18 cellular contexts compared by ENCODE assay signal in the genomic region with DNA sequence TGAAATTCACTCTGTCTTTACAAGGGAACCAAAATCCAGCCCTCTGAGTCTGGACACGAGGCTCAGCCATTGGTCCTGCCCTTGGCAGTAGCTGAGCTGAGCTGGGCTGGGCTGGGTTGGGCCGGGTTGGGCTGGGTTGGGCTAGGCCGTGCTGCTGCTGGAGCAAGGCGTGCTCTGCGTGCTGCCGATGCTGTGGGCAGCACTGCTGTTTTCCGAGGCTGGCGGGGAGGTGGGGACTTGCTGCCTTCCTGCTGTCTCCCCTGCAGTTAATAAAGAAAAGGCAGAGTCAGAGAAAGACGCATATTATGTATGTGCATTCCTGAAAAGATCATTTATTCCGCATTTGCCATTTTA.
A peak's percentile ranks its signal among the peaks of the same experiment; 100 is the strongest.
DNase-seq lines count a peak whose midpoint lies in the region; ATAC-seq and TF ChIP-seq lines count a peak whose summit lies in the region.
"Had no signal": no experiment of that assay in that cellular context is flagged by ENCODE, and none has a peak within 500 bp of the region (broad histone marks: within the 10 kb centered on the region; RNA-seq: fewer than 3 reads in every experiment).

No MANE protein-coding gene starts in this region.

- H3K4me3 Mint-ChIP-seq in T-helper 1 cell treated with Interleukin-12 subunit alpha and Interleukin-12 subunit beta and Interleukin-4 antibody, amounts not matched to agents 30 μg/mL and 1 μg/mL, for 36 hours, result no peak overlapping the region
- no peak overlapping the region for H3K4me3 Mint-ChIP-seq in HFFc6
- H3K4me3 Mint-ChIP-seq: activated B cell treated with CpG ODN at 0.5 μM for 24 hours, memory B cell had no signal

- peaks cover 35% of the 10 kb centered on the region for H3K36me3 Mint-ChIP-seq in T-helper 1 cell treated with Interleukin-12 subunit alpha and Interleukin-12 subunit beta and Interleukin-4 antibody, amounts not matched to agents 30 μg/mL and 1 μg/mL, for 36 hours (ENCODE audit: low read depth)
- H3K36me3 Mint-ChIP-seq in HFFc6 (ENCODE audit: low read depth), result peaks cover 11% of the 10 kb centered on the region; the same call in 1 of the 2 replicates
- H3K36me3 Mint-ChIP-seq: memory B cell had no signal

- peak overlapping the region; percentile 90 for H3K27ac Mint-ChIP-seq in T-helper 1 cell treated with Interleukin-12 subunit alpha and Interleukin-12 subunit beta and Interleukin-4 antibody, amounts not matched to agents 30 μg/mL and 1 μg/mL, for 36 hours
- no peak overlapping the region for H3K27ac Mint-ChIP-seq in HFFc6
- H3K27ac Mint-ChIP-seq: activated B cell treated with CpG ODN at 0.5 μM for 24 hours, memory B cell had no signal

- no peak overlapping the region for H3K9ac ChIP-seq in mucosa of rectum (ENCODE audit: low read depth in 1 of 2, low read length in 2 of 2)

- H3K9me3 ChIP-seq in mucosa of rectum (ENCODE audit: control insufficient read depth in 2 of 2, low read length in 2 of 2) (no peaks in the 10 kb centered on the region), upper lobe of right lung (no peaks in the 10 kb centered on the region)

- no peaks in the 10 kb centered on the region for H3K27me3 Mint-ChIP-seq in T-helper 1 cell treated with Interleukin-12 subunit alpha and Interleukin-12 subunit beta and Interleukin-4 antibody, amounts not matched to agents 30 μg/mL and 1 μg/mL, for 36 hours (ENCODE audit: low read depth)
- no peaks in the 10 kb centered on the region; the same call in none of the 2 replicates for H3K27me3 Mint-ChIP-seq in HFFc6 (ENCODE audit: insufficient read depth)
- H3K27me3 Mint-ChIP-seq: activated B cell treated with CpG ODN at 0.5 μM for 24 hours; CD4-positive, alpha-beta memory T cell had no signal

- H3K9me3 Mint-ChIP-seq in T-helper 1 cell treated with Interleukin-12 subunit alpha and Interleukin-12 subunit beta and Interleukin-4 antibody, amounts not matched to agents 30 μg/mL and 1 μg/mL, for 36 hours, result no peaks in the 10 kb centered on the region
- no peaks in the 10 kb centered on the region for H3K9me3 Mint-ChIP-seq in HFFc6
- H3K9me3 Mint-ChIP-seq: activated B cell treated with CpG ODN at 0.5 μM for 24 hours, memory B cell had no signal

- no peak overlapping the region for H3K4me3 ChIP-seq in mucosa of rectum (ENCODE audit: low read length in 2 of 2)
- H3K4me3 ChIP-seq in upper lobe of right lung, result no peak overlapping the region

- H3K4me1 Mint-ChIP-seq in T-helper 1 cell treated with Interleukin-12 subunit alpha and Interleukin-12 subunit beta and Interleukin-4 antibody, amounts not matched to agents 30 μg/mL and 1 μg/mL, for 36 hours (ENCODE audit: low read depth), result peaks cover 52% of the 10 kb centered on the region
- peaks cover 27% of the 10 kb centered on the region for H3K4me1 Mint-ChIP-seq in HFFc6 (ENCODE audit: low read depth)
- H3K4me1 Mint-ChIP-seq: memory B cell had no signal

- ATAC-seq in left cardiac atrium, result peak; percentile 83 to 85
- ATAC-seq in upper lobe of right lung, result peak; percentile 38
- ATAC-seq: Panc1; stimulated activated naive CD8-positive, alpha-beta T cell treated with anti-CD3 and anti-CD28 coated beads, Interleukin-15, Interleukin-2, amounts not matched to agents 100 U/mL and 50 U/mL, for 24 hours had no signal

- no peak for DNase-seq in T-helper 1 cell
- peak; percentile 47 for DNase-seq in left cardiac atrium
- no peak for DNase-seq in upper lobe of right lung
- no peak for DNase-seq in NCI-H1417 treated with DMSO at 0.1 percent for 48 hours (lab: John Stamatoyannopoulos, UW)
- DNase-seq in foreskin melanocyte, result no peak
- DNase-seq in HFFc6, result no peak
- DNase-seq: activated B cell treated with CpG ODN at 0.5 μM for 24 hours; amygdala; CD4-positive, alpha-beta memory T cell; NCI-H2081; NCI-H526 treated with DMSO at 0.1 percent for 48 hours; stimulated activated naive CD8-positive, alpha-beta T cell treated with anti-CD3 and anti-CD28 coated beads, Interleukin-15, Interleukin-2, amounts not matched to agents 100 U/mL and 50 U/mL, for 24 hours; SW 1271 had no signal

- intact Hi-C loops in left cardiac atrium (cut with DNase I) (no loop called here), upper lobe of right lung (cut with DNase I) (no loop called here)

- TF ChIP-seq CTCF in upper lobe of right lung (IDR thresholded peaks at IDR 0.05) (no peak), HFFc6 (IDR thresholded peaks at IDR 0.05) (no peak)

- H3K27ac ChIP-seq in mucosa of rectum (ENCODE audit: low read depth in 2 of 2, low read length in 2 of 2) (peak overlapping the region; percentile 39 to 43), upper lobe of right lung (no peak overlapping the region)
- H3K27ac ChIP-seq: 22Rv1 had no signal

- no peaks in the 10 kb centered on the region for H3K27me3 ChIP-seq in mucosa of rectum (ENCODE audit: control insufficient read depth in 2 of 2, insufficient read depth in 2 of 2, low read length in 2 of 2)
- H3K27me3 ChIP-seq in upper lobe of right lung, result no peaks in the 10 kb centered on the region

- peaks cover 14 to 24% of the 10 kb centered on the region in 2 donors for H3K4me1 ChIP-seq in mucosa of rectum (ENCODE audit: control insufficient read depth in 2 of 2, insufficient read depth in 2 of 2, low read length in 2 of 2)
- peaks cover 39% of the 10 kb centered on the region for H3K4me1 ChIP-seq in upper lobe of right lung

- no peaks in the 10 kb centered on the region for H3K36me3 ChIP-seq in mucosa of rectum (ENCODE audit: control insufficient read depth in 2 of 2, insufficient read depth in 2 of 2, low read length in 2 of 2)
- peaks cover 14% of the 10 kb centered on the region for H3K36me3 ChIP-seq in upper lobe of right lung
